In the genomic region with DNA sequence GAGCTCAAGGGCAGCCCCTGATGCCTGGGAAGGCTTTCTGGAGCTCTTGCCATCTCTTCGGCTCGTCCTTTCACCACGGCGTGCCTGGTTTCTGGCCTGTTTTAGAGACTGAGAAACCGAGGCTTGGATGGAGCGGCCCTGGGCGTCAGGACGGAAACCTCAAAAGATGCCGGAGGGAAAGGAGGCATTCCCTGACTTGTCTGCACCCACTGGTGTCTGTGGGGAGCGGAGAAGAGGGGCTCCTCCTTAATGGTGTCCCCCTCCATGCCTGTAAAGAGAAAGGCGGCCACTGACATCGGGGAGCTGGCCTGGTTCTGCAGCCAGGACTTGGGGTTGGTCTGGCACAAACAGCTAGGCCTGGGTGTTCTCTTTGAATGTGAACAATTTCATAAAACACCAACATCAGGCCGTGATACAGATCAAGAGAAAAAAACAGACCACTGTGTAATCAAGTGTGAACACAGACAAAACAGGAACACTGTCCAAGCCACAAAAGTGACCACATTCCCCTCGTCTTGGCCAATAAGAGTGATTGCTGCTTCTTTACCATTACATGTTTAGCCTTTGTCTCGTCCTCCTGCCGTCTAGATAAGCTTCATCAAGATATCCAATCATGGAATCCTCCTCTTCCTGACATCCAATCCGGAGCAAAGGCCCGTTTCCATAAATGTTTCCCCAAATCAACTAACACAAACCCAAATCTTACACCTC, we compare ENCODE assay signal across 8 cellular contexts. TPM values are rescaled to one million over a fixed set of nuclear protein-coding genes. Genes with fewer than 3 reads are reported as not detected.
A peak's percentile ranks its signal among the peaks of the same experiment; 100 is the strongest.
DNase-seq lines count a peak whose midpoint lies in the region; TF ChIP-seq lines count a peak whose summit lies in the region.

No MANE protein-coding gene starts in this region.

- H3K9me2 ChIP-seq in GM23248 (ENCODE audit: insufficient read depth): no peaks in the 10 kb centered on the region

- H3K36me3 ChIP-seq in BJ (ENCODE audit: control insufficient read depth, insufficient read depth, low read length) (no peaks in the 10 kb centered on the region), GM23248 (ENCODE audit: low read depth) (no peaks in the 10 kb centered on the region), Peyer's patch (no peaks in the 10 kb centered on the region), endocrine pancreas (ENCODE audit: control insufficient read depth, insufficient read depth, low read length) (no peaks in the 10 kb centered on the region), neutrophil (no peaks in the 10 kb centered on the region)

- H3K4me1 ChIP-seq in GM23248 (ENCODE audit: insufficient read depth) (peaks cover 25% of the 10 kb centered on the region), Peyer's patch (peaks cover 0 to 26% (median 5%) of the 10 kb centered on the region in 4 donors), endocrine pancreas (ENCODE audit: control insufficient read depth, insufficient read depth, low read length) (peaks cover 16% of the 10 kb centered on the region), neutrophil (ENCODE audit: control insufficient read depth in 1 of 2, insufficient read depth in 1 of 2, low read depth in 1 of 2, low read length in 1 of 2) (peaks cover 27 to 32% of the 10 kb centered on the region in 2 experiments)

- H3K27ac ChIP-seq in GM23248 (peak overlapping the region; percentile 61), Peyer's patch (peak overlapping the region; percentile 88 to 98 (median 94)), neutrophil (peak overlapping the region; percentile 93)

- no peak for DNase-seq in BJ (ENCODE audit: low read depth)
- DNase-seq in GM23248: no peak
- DNase-seq in Peyer's patch: peak in 2 of 3 donors; percentile 60 to 63
- no peak for DNase-seq in DMS79 (lab: John Stamatoyannopoulos, UW)
- no peak for DNase-seq in GOT3 (lab: John Stamatoyannopoulos, UW)
- DNase-seq in stimulated activated CD4-positive, alpha-beta T cell treated with anti-CD3 and anti-CD28 coated beads, Interleukin-2, amount 100 ng/mL, for 48 hours: no peak

- no peaks in the 10 kb centered on the region for H3F3A ChIP-seq in GM23248 (ENCODE audit: insufficient read depth)

- H3K27me3 ChIP-seq in BJ (ENCODE audit: control insufficient read depth, insufficient read depth, low read length) (peaks cover 11% of the 10 kb centered on the region), GM23248 (replicated peaks; ENCODE audit: insufficient read depth) (no peaks in the 10 kb centered on the region; the same call in 1 of the 2 replicates), Peyer's patch (no peaks in the 10 kb centered on the region), endocrine pancreas (ENCODE audit: control insufficient read depth, insufficient read depth, low read length) (no peaks in the 10 kb centered on the region), neutrophil (peaks cover 19% of the 10 kb centered on the region)

- in situ Hi-C loops in GM23248 (cut with MboI): no loop called here

- peak overlapping the region; percentile 77 for H3K4me2 ChIP-seq in GM23248 (ENCODE audit: unreplicated experiment)

- no peak for TF ChIP-seq POLR2A in Peyer's patch (IDR thresholded peaks at IDR 0.05)

- CTCF ChIA-PET in BJ (lab: Yijun Ruan, JAX): no interaction called here

- 49 to 53% methylated on average over 18 of the region's 18 CpGs for WGBS in GM23248 (ENCODE audit: low coverage in 1 of 2, low lambda C conversion rate in 2 of 2, missing lambda C conversion rate in 2 of 2), 2 experiments

- no peaks in the 10 kb centered on the region for H3K9me3 ChIP-seq in GM23248 (ENCODE audit: low read depth)
- no peaks in the 10 kb centered on the region for H3K9me3 ChIP-seq in Peyer's patch
- no peaks in the 10 kb centered on the region for H3K9me3 ChIP-seq in endocrine pancreas (ENCODE audit: control insufficient read depth, low read length)
- H3K9me3 ChIP-seq in neutrophil: no peaks in the 10 kb centered on the region

- H3K79me2 ChIP-seq in GM23248 (ENCODE audit: insufficient read depth): peaks cover 39% of the 10 kb centered on the region

- H3K4me3 ChIP-seq in BJ (ENCODE audit: low read depth, low read length) (peak overlapping the region; percentile 38), GM23248 (peak overlapping the region; percentile 96), Peyer's patch (peak overlapping the region; percentile 68 to 99 (median 83)), endocrine pancreas (ENCODE audit: control insufficient read depth, insufficient read depth, low read length) (peak overlapping the region; percentile 24), neutrophil (ENCODE audit: low read depth in 1 of 2, low read length in 1 of 2) (peak overlapping the region; percentile 75 to 83)

- POLR2A ChIA-PET in BJ (lab: Charles Lee): no interaction called here

- peaks cover 9% of the 10 kb centered on the region; the same call in 1 of the 2 replicates for H4K20me1 ChIP-seq in GM23248 (ENCODE audit: insufficient read depth)

- H3K9ac ChIP-seq in GM23248 (peak overlapping the region; percentile 94), endocrine pancreas (ENCODE audit: control insufficient read depth, insufficient read depth, low read length) (peak overlapping the region; percentile 69)

- TF ChIP-seq CTCF in BJ (IDR thresholded peaks at IDR 0.05; ENCODE audit: insufficient read depth, low read depth, low read length) (no peak), Peyer's patch (IDR thresholded peaks at IDR 0.05) (no peak), neutrophil (IDR thresholded peaks at IDR 0.05) (no peak)

- peak overlapping the region; percentile 97 for H2AFZ ChIP-seq in GM23248

RNA-seq across cellular contexts. Expression of gene ILKAP, which starts 0.6 kb away (rescaled TPM):
- polyA plus RNA-seq in BJ (2011; rRNA removed): 28.4 and 31.1 TPM in 2 replicates
- polyA minus RNA-seq in BJ (2011; rRNA and poly(A)+ RNA removed): 13.3 and 14.8 TPM in 2 replicates
- total RNA-seq in GM23248 (2014; rRNA removed; shearing (Covaris generic)): 6.3 and 11.9 TPM in 2 replicates
- polyA plus RNA-seq in GM23248 (2016; fragmentation: Nextera tagmentation; extraction: Ambion mirVana): 34.1 and 35.0 TPM in 2 replicates
- total RNA-seq in Peyer's patch: 10 to 100 TPM; 35.7 to 52.4 (median 43.8) TPM

RNA-seq across cellular contexts. Expression of gene HES6, which starts 35.7 kb away (rescaled TPM):
- polyA plus RNA-seq in BJ (2011; rRNA removed) (0.93 and 1.7 TPM in 2 replicates), GM23248 (2016; fragmentation: Nextera tagmentation; extraction: Ambion mirVana) (0.76 and 1.3 TPM in 2 replicates)
- polyA minus RNA-seq in BJ (2011; rRNA and poly(A)+ RNA removed): 0.33 TPM in 1 of 2 replicates, not detected in the other
- total RNA-seq in GM23248 (2014; rRNA removed; shearing (Covaris generic)): 0.86 and 0.89 TPM in 2 replicates
- 100 to 1,000 TPM in 1 of 4 donors, 10 to 100 TPM in 3; 26.6 to 128 (median 51.1) TPM for total RNA-seq in Peyer's patch

RNA-seq across cellular contexts. Expression of gene ERFE, which starts 45.4 kb away (rescaled TPM):
- 1.2 and 2.9 TPM in 2 replicates for polyA plus RNA-seq in BJ (2011; rRNA removed)
- polyA minus RNA-seq in BJ (2011; rRNA and poly(A)+ RNA removed): 0.93 and 1.1 TPM in 2 replicates
- 0.51 and 0.86 TPM in 2 replicates for total RNA-seq in GM23248 (2014; rRNA removed; shearing (Covaris generic))
- 0.41 and 0.79 TPM in 2 replicates for polyA plus RNA-seq in GM23248 (2016; fragmentation: Nextera tagmentation; extraction: Ambion mirVana)
- under 1 TPM in 3 of 4 donors, not detected in 1; 0.40 to 0.57 (median 0.53) TPM for total RNA-seq in Peyer's patch

Comparison
In these comparisons a context has a peak if more than half of its experiments do, and no peak if none do; other contexts are left out.
1. DNase-seq: peak in Peyer's patch (2 of 3); none in BJ (single experiment), GM23248 (single experiment), DMS79 (single experiment), GOT3 (single experiment) and stimulated activated CD4-positive, alpha-beta T cell treated with anti-CD3 and anti-CD28 coated beads, Interleukin-2, amount 100 ng/mL, for 48 hours (0 of 2).
2. H3K4me3 ChIP-seq: peak in every context shown above with its lines; median percentile 96 in GM23248; 83 in Peyer's patch; 79 in neutrophil; 38 in BJ; 24 in endocrine pancreas.
3. RNA of gene HES6, which starts 35.7 kb away (total RNA-seq): 26.6 to 128 TPM in Peyer's patch; 0.86 to 0.89 TPM in GM23248; every median in the first group is over 10 times any median in the second.
4. Peak in every context shown above with its lines, with median percentiles within 50 percentile points of each other: H3K27ac ChIP-seq.